ENCODE assay signal across 11 cellular contexts in the genomic region with DNA sequence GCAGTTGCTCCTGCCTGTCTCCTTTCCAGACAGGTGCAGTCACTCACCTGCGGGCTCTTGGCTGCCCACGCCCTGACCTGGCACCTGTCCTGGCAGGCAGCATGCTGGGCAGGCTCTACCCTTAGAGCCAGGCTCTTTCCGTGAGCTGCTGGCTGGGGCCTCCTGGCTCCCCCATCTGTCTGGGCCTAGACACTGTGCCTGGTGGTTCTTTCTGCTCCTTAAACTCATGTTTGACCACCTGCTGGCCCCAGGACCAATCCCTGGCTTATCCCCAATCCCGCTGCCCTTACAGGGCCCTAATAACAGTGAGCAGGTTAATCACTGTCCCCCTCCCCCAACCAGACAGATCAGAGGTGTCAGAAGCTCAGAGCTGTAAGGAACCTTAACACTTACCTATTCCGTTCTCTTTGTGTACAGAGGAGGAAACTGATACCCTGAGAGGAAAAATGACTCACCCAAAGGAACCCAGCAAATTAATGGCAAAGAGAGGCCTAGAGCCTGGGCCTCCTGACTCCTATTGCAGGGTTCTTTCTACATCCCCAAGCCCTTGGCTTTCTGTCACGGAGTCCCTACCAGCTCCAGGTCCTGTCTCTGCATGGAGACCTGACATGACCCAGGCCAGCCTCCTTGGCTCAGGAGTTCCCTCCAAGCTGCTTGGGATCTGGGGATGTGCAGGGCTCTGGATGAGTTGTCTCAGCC. TPM values are rescaled to one million over a fixed set of nuclear protein-coding genes. Genes with fewer than 3 reads are reported as not detected.
DNase-seq lines count a peak whose midpoint lies in the region; ATAC-seq and TF ChIP-seq lines count a peak whose summit lies in the region.
"Had no signal": no experiment of that assay in that cellular context is flagged by ENCODE, and none has a peak within 500 bp of the region (broad histone marks: within the 10 kb centered on the region; RNA-seq: fewer than 3 reads in every experiment).

No MANE protein-coding gene starts in this region.

- no peaks in the 10 kb centered on the region for H3K79me2 ChIP-seq in parathyroid adenoma

- no peaks in the 10 kb centered on the region for H3K27me3 Mint-ChIP-seq in activated T-helper 1 cell treated with anti-CD3 and anti-CD28 coated beads, Interleukin-12 subunit alpha, Interleukin-12 subunit beta, Interleukin-2, Interleukin-4 antibody, amounts not matched to agents 30 ng/mL and 10 ng/mL and 1 ng/mL, durations not matched to agents 14 hours and 24 hours and 36 hours (ENCODE audit: insufficient read depth)

- H3K4me3 ChIP-seq in parathyroid adenoma (ENCODE audit: low read depth, low read length) = no peak overlapping the region

- peak overlapping the region; percentile 6 for H3K27ac ChIP-seq in parathyroid adenoma

- H3K36me3 ChIP-seq in parathyroid adenoma (ENCODE audit: control insufficient read depth, insufficient read depth, low read length) = no peaks in the 10 kb centered on the region

- no peak for TF ChIP-seq CTCF in parathyroid adenoma (IDR thresholded peaks at IDR 0.05)

- TF ChIP-seq POLR2A in GM18505 (IDR thresholded peaks at IDR 0.05; ENCODE audit: borderline replicate concordance, extremely low read depth, insufficient read depth, insufficient read length) = no peak

- peak overlapping the region; percentile 37 for H3K4me3 Mint-ChIP-seq in activated T-helper 1 cell treated with anti-CD3 and anti-CD28 coated beads, Interleukin-12 subunit alpha, Interleukin-12 subunit beta, Interleukin-2, Interleukin-4 antibody, amounts not matched to agents 30 ng/mL and 10 ng/mL and 1 ng/mL, durations not matched to agents 14 hours and 24 hours and 36 hours

- no peak overlapping the region for H3K4me2 ChIP-seq in parathyroid adenoma (ENCODE audit: low read length)

- no peaks in the 10 kb centered on the region for H3K9me3 ChIP-seq in parathyroid adenoma (ENCODE audit: control insufficient read depth, low read length)

- H3K4me1 Mint-ChIP-seq in activated T-helper 1 cell treated with anti-CD3 and anti-CD28 coated beads, Interleukin-12 subunit alpha, Interleukin-12 subunit beta, Interleukin-2, Interleukin-4 antibody, amounts not matched to agents 30 ng/mL and 10 ng/mL and 1 ng/mL, durations not matched to agents 14 hours and 24 hours and 36 hours (ENCODE audit: low read depth) = peaks cover 69% of the 10 kb centered on the region

- peak overlapping the region; percentile 84 for H3K27ac Mint-ChIP-seq in activated T-helper 1 cell treated with anti-CD3 and anti-CD28 coated beads, Interleukin-12 subunit alpha, Interleukin-12 subunit beta, Interleukin-2, Interleukin-4 antibody, amounts not matched to agents 30 ng/mL and 10 ng/mL and 1 ng/mL, durations not matched to agents 14 hours and 24 hours and 36 hours

- DNase-seq in NCI-H748 (lab: John Stamatoyannopoulos, UW; ENCODE audit: unreplicated experiment) (peak; percentile 30), NCI-H748 treated with DMSO at 0.1 percent for 48 hours (lab: John Stamatoyannopoulos, UW) (no peak), NCI-H2029 (lab: John Stamatoyannopoulos, UW) (peak; percentile 93), NCI-H2107 (lab: John Stamatoyannopoulos, UW) (no peak)
- DNase-seq in activated T-helper 1 cell treated with anti-CD3 and anti-CD28 coated beads, Interleukin-12 subunit alpha, Interleukin-12 subunit beta, Interleukin-2, Interleukin-4 antibody, amounts not matched to agents 30 ng/mL and 10 ng/mL and 1 ng/mL, durations not matched to agents 14 hours and 24 hours and 36 hours (ENCODE audit: low spot score) = no peak

- H2AFZ ChIP-seq in parathyroid adenoma = peak overlapping the region; percentile 55

- ATAC-seq in GM18505 (IDR thresholded peaks at IDR 0.05; ENCODE audit: unreplicated experiment) (no peak), GM19395 (IDR thresholded peaks at IDR 0.05; ENCODE audit: unreplicated experiment) (no peak)

- H3K4me1 ChIP-seq in parathyroid adenoma = peaks cover 18% of the 10 kb centered on the region

- no peak overlapping the region for H3K9ac ChIP-seq in parathyroid adenoma

- peaks cover 19% of the 10 kb centered on the region for H3K9me3 Mint-ChIP-seq in activated T-helper 1 cell treated with anti-CD3 and anti-CD28 coated beads, Interleukin-12 subunit alpha, Interleukin-12 subunit beta, Interleukin-2, Interleukin-4 antibody, amounts not matched to agents 30 ng/mL and 10 ng/mL and 1 ng/mL, durations not matched to agents 14 hours and 24 hours and 36 hours

- H3K27me3 ChIP-seq in parathyroid adenoma (ENCODE audit: control insufficient read depth, insufficient read depth, low read length) = no peaks in the 10 kb centered on the region

- H3K36me3 Mint-ChIP-seq in activated T-helper 1 cell treated with anti-CD3 and anti-CD28 coated beads, Interleukin-12 subunit alpha, Interleukin-12 subunit beta, Interleukin-2, Interleukin-4 antibody, amounts not matched to agents 30 ng/mL and 10 ng/mL and 1 ng/mL, durations not matched to agents 14 hours and 24 hours and 36 hours (ENCODE audit: low read depth) = peaks cover 8% of the 10 kb centered on the region

- intact Hi-C loops in activated T-helper 1 cell treated with anti-CD3 and anti-CD28 coated beads, Interleukin-12 subunit alpha, Interleukin-12 subunit beta, Interleukin-2, Interleukin-4 antibody, amounts not matched to agents 30 ng/mL and 10 ng/mL and 1 ng/mL, durations not matched to agents 14 hours and 24 hours and 36 hours (cut with micrococcal nuclease) = no loop called here

RNA-seq across cellular contexts. Expression of a gene that starts 54.7 kb away (rescaled TPM):
- 0.05 and 0.10 TPM in 2 replicates for total RNA-seq in activated T-helper 1 cell treated with anti-CD3 and anti-CD28 coated beads, Interleukin-12 subunit alpha, Interleukin-12 subunit beta, Interleukin-2, Interleukin-4 antibody, amounts not matched to agents 30 ng/mL and 10 ng/mL and 1 ng/mL, durations not matched to agents 14 hours and 24 hours and 36 hours
- total RNA-seq: A673, chondrocyte, osteocyte had no signal

Comparison
In these comparisons a context has a peak if more than half of its experiments do, and no peak if none do; other contexts are left out.
1. DNase-seq: peak in NCI-H748 (single experiment) and NCI-H2029 (single experiment); none in NCI-H748 treated with DMSO at 0.1 percent for 48 hours (single experiment), activated T-helper 1 cell treated with anti-CD3 and anti-CD28 coated beads, Interleukin-12 subunit alpha, Interleukin-12 subunit beta, Interleukin-2, Interleukin-4 antibody, amounts not matched to agents 30 ng/mL and 10 ng/mL and 1 ng/mL, durations not matched to agents 14 hours and 24 hours and 36 hours (single experiment) and NCI-H2107 (single experiment).